Comparison of ENCODE assay signal across 19 cellular contexts in genomic region chr10:6120691-6121090, GRCh38. TPM values are rescaled to one million over a fixed set of nuclear protein-coding genes. Genes with fewer than 3 reads are reported as not detected.
DNase-seq lines count a peak whose midpoint lies in the region; ATAC-seq and TF ChIP-seq lines count a peak whose summit lies in the region.
"Had no signal": no experiment of that assay in that cellular context is flagged by ENCODE, and none has a peak within 500 bp of the region (broad histone marks: within the 10 kb centered on the region; RNA-seq: fewer than 3 reads in every experiment).

No MANE protein-coding gene starts in this region.

- H3K4me1 ChIP-seq in sigmoid colon, result peaks cover 0 to 18% (median 11%) of the 10 kb centered on the region in 4 donors

- ATAC-seq in WTC11, result peak; percentile 51
- ATAC-seq in GM21447 (IDR thresholded peaks at IDR 0.05; ENCODE audit: unreplicated experiment), result no peak
- no peak for ATAC-seq in GM18498 (IDR thresholded peaks at IDR 0.05; ENCODE audit: unreplicated experiment)
- ATAC-seq: activated CD8-positive, alpha-beta T cell treated with anti-CD3 and anti-CD28 coated beads, Interleukin-2, amount 10 ng/mL, durations not matched to agents 7 days and 5 days had no signal

- no peak for TF ChIP-seq EP300 in sigmoid colon (IDR thresholded peaks at IDR 0.05)

- TF ChIP-seq CTCF in WTC11 (IDR thresholded peaks at IDR 0.05) (no peak), glutamatergic neuron (IDR thresholded peaks at IDR 0.05; ENCODE audit: partially characterized antibody, unreplicated experiment) (no peak), sigmoid colon (IDR thresholded peaks at IDR 0.05) (no peak)

- H3K9me3 ChIP-seq in sigmoid colon, result no peaks in the 10 kb centered on the region

- H3K27ac Mint-ChIP-seq in WTC11 (peak overlapping the region; percentile 36; the same call in 1 of the 2 replicates), glutamatergic neuron (ENCODE audit: unreplicated experiment) (peak overlapping the region; percentile 45)
- H3K27ac Mint-ChIP-seq: activated CD8-positive, alpha-beta T cell treated with anti-CD3 and anti-CD28 coated beads, Interleukin-2, amount 10 ng/mL, durations not matched to agents 7 days and 5 days had no signal

- H3K4me3 ChIP-seq in sigmoid colon, result no peak overlapping the region

- H3K27ac ChIP-seq in sigmoid colon, result peak overlapping the region in 2 of 4 donors; percentile 31 to 32
- H3K27ac ChIP-seq: KMS-11 had no signal

- peaks cover 0 to 17% (median 0%) of the 10 kb centered on the region in 4 donors for H3K36me3 ChIP-seq in sigmoid colon

- CTCF ChIA-PET in WTC11 (lab: Charles Lee), result interaction anchor here (1.1 to 1.4 kb wide), 2 partner anchors 281 kb away, joined by 3 to 5 read pairs; no protein-coding TSS in a partner anchor

- H3K27me3 Mint-ChIP-seq in WTC11 (ENCODE audit: low read depth), result no peaks in the 10 kb centered on the region
- peaks cover 7% of the 10 kb centered on the region for H3K27me3 Mint-ChIP-seq in glutamatergic neuron (ENCODE audit: unreplicated experiment)

- POLR2A ChIA-PET in WTC11 (lab: Charles Lee), result interaction anchor here (0.6 kb wide), 1 partner anchor 179 kb away, joined by 4 read pairs; no protein-coding TSS in a partner anchor

- intact Hi-C loops in sigmoid colon (cut with DNase I), result no loop called here

- no peaks in the 10 kb centered on the region for H3K9me3 Mint-ChIP-seq in WTC11
- peaks cover 5% of the 10 kb centered on the region for H3K9me3 Mint-ChIP-seq in glutamatergic neuron (ENCODE audit: unreplicated experiment)
- H3K9me3 Mint-ChIP-seq: CD4-positive, CD25-positive, alpha-beta regulatory T cell had no signal

- H3K4me1 Mint-ChIP-seq in WTC11 (peaks cover 10% of the 10 kb centered on the region), glutamatergic neuron (ENCODE audit: low read depth, unreplicated experiment) (peaks cover 19% of the 10 kb centered on the region)

- H3K36me3 Mint-ChIP-seq in WTC11 (peaks cover 7% of the 10 kb centered on the region), glutamatergic neuron (ENCODE audit: unreplicated experiment) (no peaks in the 10 kb centered on the region)

- no peak for TF ChIP-seq POLR2A in sigmoid colon (IDR thresholded peaks at IDR 0.05)

- 27 to 72% methylated on average over 15 of the region's 15 CpGs for WGBS in sigmoid colon, 2 donors

- H3K4me3 Mint-ChIP-seq in WTC11, result no peak overlapping the region
- H3K4me3 Mint-ChIP-seq in glutamatergic neuron (ENCODE audit: unreplicated experiment), result no peak overlapping the region
- H3K4me3 Mint-ChIP-seq: activated CD8-positive, alpha-beta T cell treated with anti-CD3 and anti-CD28 coated beads, Interleukin-2, amount 10 ng/mL, durations not matched to agents 7 days and 5 days; CD4-positive, CD25-positive, alpha-beta regulatory T cell had no signal

- DNase-seq in GF-D8 (lab: John Stamatoyannopoulos, UW), result peak; percentile 15
- DNase-seq in WTC11 (ENCODE audit: low spot score), result no peak
- DNase-seq in glutamatergic neuron, result no peak
- peak; percentile 67 for DNase-seq in sigmoid colon
- no peak for DNase-seq in NK-92 (lab: John Stamatoyannopoulos, UW; ENCODE audit: unreplicated experiment)
- DNase-seq in SIG-M5 treated with dmso at 0.1 percent for 504 hours (lab: John Stamatoyannopoulos, UW; ENCODE audit: unreplicated experiment), result no peak
- DNase-seq: activated CD8-positive, alpha-beta T cell treated with anti-CD3 and anti-CD28 coated beads, Interleukin-2, amount 10 ng/mL, durations not matched to agents 7 days and 5 days; activated naive CD4-positive, alpha-beta T cell; CD4-positive, CD25-positive, alpha-beta regulatory T cell; EL; NCI-H2029; NK-92 treated with Interleukin-12 subunit alpha and Interleukin-12 subunit beta, amount 100 ng/mL, for 24 hours; SIG-M5; stimulated activated CD4-positive, alpha-beta T cell treated with anti-CD3 and anti-CD28 coated beads, Interleukin-2, amount 100 ng/mL, for 48 hours had no signal

- no peaks in the 10 kb centered on the region for H3K27me3 ChIP-seq in sigmoid colon

TF ChIP-seq in WTC11, 78 proteins besides CTCF, POLR2A, EP300 and RAD21 (continues in another document):
- TF ChIP-seq ZNF532 (CRISPR knock-in tag; IDR thresholded peaks at IDR 0.05; ENCODE audit: borderline replicate concordance) (no peak), ZNF317 (CRISPR knock-in tag; IDR thresholded peaks at IDR 0.05; ENCODE audit: borderline replicate concordance, low read depth) (no peak), ATF1 (CRISPR knock-in tag; IDR thresholded peaks at IDR 0.05) (no peak), ZNF232 (CRISPR knock-in tag; IDR thresholded peaks at IDR 0.05) (no peak), NR2C2 (CRISPR knock-in tag; IDR thresholded peaks at IDR 0.05) (no peak), AFF4 (CRISPR knock-in tag; IDR thresholded peaks at IDR 0.05; ENCODE audit: borderline replicate concordance) (no peak), ZNF423 (CRISPR knock-in tag; IDR thresholded peaks at IDR 0.05) (no peak)
- TF ChIP-seq, protein P1, sequence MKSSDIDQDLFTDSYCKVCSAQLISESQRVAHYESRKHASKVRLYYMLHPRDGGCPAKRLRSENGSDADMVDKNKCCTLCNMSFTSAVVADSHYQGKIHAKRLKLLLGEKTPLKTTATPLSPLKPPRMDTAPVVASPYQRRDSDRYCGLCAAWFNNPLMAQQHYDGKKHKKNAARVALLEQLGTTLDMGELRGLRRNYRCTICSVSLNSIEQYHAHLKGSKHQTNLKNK (CRISPR knock-in tag; IDR thresholded peaks at IDR 0.05), result no peak

RNA-seq across cellular contexts. Expression of gene RBM17, which starts 31.9 kb away (rescaled TPM):
- total RNA-seq in WTC11 (2021), result 117 to 160 TPM (median 118 TPM) in 3 replicates
- total RNA-seq in glutamatergic neuron (ENCODE audit: unreplicated experiment), result 171 TPM
- total RNA-seq in sigmoid colon, result 10 to 100 TPM; 50.8 to 63.1 (median 54.8) TPM
- polyA plus RNA-seq in sigmoid colon, result 10 to 100 TPM; 32.8 to 74.2 (median 40.2) TPM

RNA-seq across cellular contexts. Expression of gene IL2RA, which starts 58.5 kb away (rescaled TPM):
- total RNA-seq in WTC11 (2021) (0.31 to 0.41 TPM (median 0.32 TPM) in 3 replicates), glutamatergic neuron (ENCODE audit: unreplicated experiment) (not detected), sigmoid colon (1 to 10 TPM in 2 of 4 donors, under 1 TPM in 1, not detected in 1; 0.99 to 9.0 (median 2.5) TPM)
- polyA plus RNA-seq in sigmoid colon, result 10 to 100 TPM in 1 of 3 donors, 1 to 10 TPM in 1, under 1 TPM in 1; 0.60 to 14.0 (median 6.9) TPM
- total RNA-seq: mammary epithelial cell, pulmonary artery endothelial cell had no signal
- polyA plus RNA-seq: mammary epithelial cell had no signal

Comparison
In these comparisons a context has a peak if more than half of its experiments do, and no peak if none do; other contexts are left out.
1. DNase-seq: peak in GF-D8 (single experiment) and sigmoid colon (single experiment); none in WTC11 (single experiment), glutamatergic neuron (single experiment), NK-92 (single experiment) and SIG-M5 treated with dmso at 0.1 percent for 504 hours (single experiment).